28 cellular contexts compared by ENCODE assay signal in genomic region chr1:95005584-95005983, GRCh38.
"Had no signal": no experiment of that assay in that cellular context is flagged by ENCODE, and none has a peak within 500 bp of the region (broad histone marks: within the 10 kb centered on the region; RNA-seq: fewer than 3 reads in every experiment).

No MANE protein-coding gene starts in this region.

- H3K9me3 ChIP-seq: ascending aorta, breast epithelium, colonic mucosa had no signal

- DNase-seq: activated CD4-positive, alpha-beta memory T cell treated with anti-CD3 and anti-CD28 coated beads, Interleukin-2, amount 10 ng/mL, durations not matched to agents 7 days and 5 days; activated CD4-positive, alpha-beta T cell treated with anti-CD3 and anti-CD28 coated beads for 1 hour; activated CD4-positive, alpha-beta T cell treated with anti-CD3 and anti-CD28 coated beads for 4 hours; activated CD4-positive, alpha-beta T cell treated with anti-CD3 and anti-CD28 coated beads, Interleukin-2, amount 10 ng/mL, durations not matched to agents 7 days and 5 days; activated CD4-positive, alpha-beta T cell treated with anti-CD3 and anti-CD28 coated beads, Interleukin-2, amount 50 U/mL, for 4 hours; activated CD8-positive, alpha-beta memory T cell treated with anti-CD3 and anti-CD28 coated beads, Interleukin-2, amount 50 U/mL, for 48 hours; activated gamma-delta T cell; activated naive CD4-positive, alpha-beta T cell; activated naive CD4-positive, alpha-beta T cell treated with anti-CD3 and anti-CD28 coated beads, Interleukin-2, amount 10 ng/mL, durations not matched to agents 7 days and 5 days; activated naive CD8-positive, alpha-beta T cell treated with anti-CD3 and anti-CD28 coated beads, Interleukin-2, amount 10 ng/mL, durations not matched to agents 7 days and 5 days; activated T-cell treated with anti-CD3 and anti-CD28 coated beads for 4 hours; activated T-cell treated with anti-CD3 and anti-CD28 coated beads, Interleukin-2, amount 50 U/mL, for 24 hours; activated T-cell treated with anti-CD3 and anti-CD28 coated beads, Interleukin-2, amount 50 U/mL, for 72 hours; central memory CD4-positive, alpha-beta T cell; cerebellar nuclear complex; colonic mucosa; dorsolateral prefrontal cortex; foreskin melanocyte; head of caudate nucleus; hippocampal formation; T-helper 2 cell had no signal

- H3K36me3 ChIP-seq: ascending aorta, breast epithelium, cardiac muscle cell, colonic mucosa had no signal

- ATAC-seq: activated naive CD4-positive, alpha-beta T cell treated with anti-CD3 and anti-CD28 coated beads, Interleukin-2, amount 50 U/mL, for 72 hours; activated T-cell treated with anti-CD3 and anti-CD28 coated beads, Interleukin-2, amount 50 U/mL, for 72 hours; esophagus mucosa; WTC11 had no signal

- H3K27ac ChIP-seq: ascending aorta, breast epithelium, cardiac muscle cell, colonic mucosa, epithelial cell of prostate had no signal

- H3K27me3 ChIP-seq: ascending aorta, breast epithelium, cardiac muscle cell, colonic mucosa, dorsolateral prefrontal cortex had no signal

- H3K4me3 ChIP-seq: ascending aorta, breast epithelium, cardiac muscle cell, colonic mucosa, dorsolateral prefrontal cortex had no signal

- H3K4me1 ChIP-seq: breast epithelium, colonic mucosa had no signal
